8 cellular contexts compared by ENCODE assay signal in the genomic region with DNA sequence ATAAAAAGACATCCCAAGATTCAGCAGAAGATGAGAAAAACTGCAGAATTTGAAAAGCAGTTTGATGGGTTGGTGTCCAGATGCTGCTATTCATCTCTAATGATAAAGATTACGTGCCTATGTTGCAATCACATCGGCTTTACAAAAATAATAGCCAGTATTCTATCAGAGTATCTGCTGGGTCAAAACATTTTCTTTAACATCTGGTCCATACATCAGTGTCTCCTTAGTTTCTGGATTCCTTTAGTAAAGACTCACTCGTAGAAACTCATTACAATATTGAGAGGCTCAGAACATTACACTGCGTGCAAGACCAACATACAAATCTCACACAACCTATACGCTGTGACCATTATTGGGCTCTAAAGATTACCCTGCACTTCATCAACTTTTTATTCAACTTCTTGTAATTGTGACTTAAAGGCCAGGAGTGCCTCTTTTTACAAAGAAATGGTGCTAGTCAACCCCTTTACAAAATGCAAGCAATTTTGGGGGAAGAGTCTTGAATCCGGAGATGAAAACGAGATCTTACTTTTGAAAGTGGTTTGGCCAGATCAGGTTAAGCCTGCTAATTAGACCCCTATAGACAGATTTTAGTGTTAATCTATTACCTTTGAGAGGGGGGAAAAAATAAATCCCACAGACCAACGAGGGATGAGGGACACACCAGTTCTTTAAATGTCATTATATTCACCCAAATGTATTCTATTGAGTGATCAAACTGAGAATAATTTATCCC. TPM values are rescaled to one million over a fixed set of nuclear protein-coding genes. Genes with fewer than 3 reads are reported as not detected.
DNase-seq lines count a peak whose midpoint lies in the region; ATAC-seq, FAIRE-seq and TF ChIP-seq lines count a peak whose summit lies in the region.

No MANE protein-coding gene starts in this region.

- intact Hi-C loops in esophagus squamous epithelium (cut with DNase I) (no loop called here), gastrocnemius medialis (cut with DNase I; ENCODE audit: low total_unique reads) (loop anchor here (1.0 to 10.0 kb wide), 3 partner anchors 287 to 1120 kb away; partner anchors contain the start of gene VPS8)

- H3K9me3 ChIP-seq in esophagus squamous epithelium (no peaks in the 10 kb centered on the region), gastrocnemius medialis (no peaks in the 10 kb centered on the region)

- peak overlapping the region; percentile 57 to 100 (median 97) for H3K4me3 ChIP-seq in esophagus squamous epithelium
- peak overlapping the region; percentile 97 to 99 (median 98) for H3K4me3 ChIP-seq in gastrocnemius medialis

- WGBS in esophagus squamous epithelium, 2 donors, result 1 to 3% methylated on average over 6 to 8 of the region's 8 CpGs

- H3K4me1 ChIP-seq in esophagus squamous epithelium, result peaks cover 20 to 69% (median 34%) of the 10 kb centered on the region in 3 donors
- peaks cover 47 to 49% of the 10 kb centered on the region in 2 donors for H3K4me1 ChIP-seq in gastrocnemius medialis

- TF ChIP-seq CTCF in esophagus squamous epithelium (IDR thresholded peaks at IDR 0.05), result no peak
- no peak for TF ChIP-seq CTCF in gastrocnemius medialis (IDR thresholded peaks at IDR 0.05 in 4 of 5, conservative IDR thresholded peaks at IDR 0.05 in 1 of 5)

- no peaks in the 10 kb centered on the region for H3K27me3 ChIP-seq in esophagus squamous epithelium
- H3K27me3 ChIP-seq in gastrocnemius medialis, result no peaks in the 10 kb centered on the region

- in situ Hi-C loops in gastrocnemius medialis (cut with MboI; ENCODE audit: low sequenced_read_pairs in 4 of 4), result loop anchor here in 3 of 4 donors (25.0 kb wide), 2 partner anchors 852 to 1777 kb away; partner anchors contain the start of genes EIF4A2 (in 3 of the 3) and RTP2 (in 1 of the 3)

- TF ChIP-seq POLR2A in esophagus squamous epithelium (IDR thresholded peaks at IDR 0.05) (no peak), gastrocnemius medialis (IDR thresholded peaks at IDR 0.05) (no peak)

- DNase-seq in GM19239 (ENCODE audit: insufficient read length, low spot score) (no peak), RKO (ENCODE audit: low spot score) (peak; percentile 57), esophagus squamous epithelium (lab: John Stamatoyannopoulos, UW) (no peak), gastrocnemius medialis (no peak), AG20443 (ENCODE audit: low spot score) (no peak), NCI-H2171 treated with DMSO at 0.1 percent for 48 hours (lab: John Stamatoyannopoulos, UW) (no peak), globus pallidus (ENCODE audit: low spot score) (no peak)
- no peak for DNase-seq in stimulated activated CD4-positive, alpha-beta T cell treated with anti-CD3 and anti-CD28 coated beads, Interleukin-4, amount 100 ng/mL, for 1 hour

- FAIRE-seq in GM19239 (lab: Jason Lieb, UNC), result peak; percentile 31

- ATAC-seq in gastrocnemius medialis, result no peak

- H3K36me3 ChIP-seq in esophagus squamous epithelium (peaks cover 0 to 15% (median 0%) of the 10 kb centered on the region in 3 donors), gastrocnemius medialis (no peaks in the 10 kb centered on the region)

- H3K27ac ChIP-seq in esophagus squamous epithelium (peak overlapping the region; percentile 45 to 100 (median 97)), gastrocnemius medialis (peak overlapping the region; percentile 100)

RNA-seq across cellular contexts. Expression of gene TRA2B, which starts 2.9 kb away (rescaled TPM):
- total RNA-seq in esophagus squamous epithelium (100 to 1,000 TPM in 3 of 4 donors, 10 to 100 TPM in 1; 83.3 to 396 (median 171) TPM), gastrocnemius medialis (100 to 1,000 TPM in 1 of 4 donors, 10 to 100 TPM in 3; 57.5 to 234 (median 65.1) TPM)
